Comparison of ENCODE assay signal across 24 cellular contexts in the genomic region with DNA sequence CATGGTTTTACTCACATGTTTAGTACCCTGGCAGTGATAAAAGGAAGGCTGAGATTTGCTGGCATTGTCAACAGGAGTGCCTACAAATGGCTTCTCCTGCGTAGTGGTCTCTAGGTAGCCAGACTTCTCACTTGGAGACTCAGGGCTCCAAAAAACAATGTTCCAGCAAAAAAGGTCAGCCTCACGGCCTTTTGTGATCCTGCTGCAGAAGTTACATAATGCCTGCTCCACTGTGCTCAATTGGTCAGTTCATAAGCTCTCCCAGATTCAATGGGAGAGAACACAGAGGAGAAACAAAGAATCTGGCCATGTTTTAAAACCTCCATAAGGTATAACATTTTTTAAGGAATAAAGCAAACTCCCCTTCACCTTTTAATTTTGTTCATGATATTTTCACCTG.
DNase-seq lines count a peak whose midpoint lies in the region; ATAC-seq and TF ChIP-seq lines count a peak whose summit lies in the region.
"Had no signal": no experiment of that assay in that cellular context is flagged by ENCODE, and none has a peak within 500 bp of the region (broad histone marks: within the 10 kb centered on the region; RNA-seq: fewer than 3 reads in every experiment).

No MANE protein-coding gene starts in this region.

- 30 to 33% methylated on average over 1 to 2 of the region's 2 CpGs for WGBS in gastroesophageal sphincter (ENCODE audit: low coverage in 1 of 2), 2 donors

- H2AFZ ChIP-seq in osteoblast (ENCODE audit: low read length), result no peak overlapping the region

- H3K4me2 ChIP-seq in osteoblast (ENCODE audit: insufficient read depth, low read length), result no peak overlapping the region

- H3K9me3 ChIP-seq in gastroesophageal sphincter, result no peaks in the 10 kb centered on the region
- no peaks in the 10 kb centered on the region for H3K9me3 ChIP-seq in osteoblast (ENCODE audit: low read depth, low read length)
- no peaks in the 10 kb centered on the region for H3K9me3 ChIP-seq in mucosa of descending colon
- H3K9me3 ChIP-seq: SJSA1 had no signal

- intact Hi-C loops in left ventricle myocardium superior (cut with micrococcal nuclease) (no loop called here), Right ventricle myocardium superior (cut with DNase I) (no loop called here), mucosa of descending colon (cut with DNase I, micrococcal nuclease) (no loop called here)

- H3K36me3 ChIP-seq in gastroesophageal sphincter (no peaks in the 10 kb centered on the region), osteoblast (ENCODE audit: insufficient read depth, low read length) (peaks cover 33% of the 10 kb centered on the region), mucosa of descending colon (ENCODE audit: low read depth) (no peaks in the 10 kb centered on the region)

- no peak for TF ChIP-seq CTCF in gastroesophageal sphincter (IDR thresholded peaks at IDR 0.05)
- no peak for TF ChIP-seq CTCF in osteoblast (IDR thresholded peaks at IDR 0.05; ENCODE audit: extremely low read depth, low read depth, low read length)
- TF ChIP-seq CTCF in mucosa of descending colon (IDR thresholded peaks at IDR 0.05), result no peak

- peaks cover 29% of the 10 kb centered on the region for H3K79me2 ChIP-seq in osteoblast (ENCODE audit: insufficient read depth, low read length)

- H3K4me3 ChIP-seq in gastroesophageal sphincter (no peak overlapping the region), osteoblast (ENCODE audit: insufficient read depth, low read length) (no peak overlapping the region), mucosa of descending colon (no peak overlapping the region)
- H3K4me3 ChIP-seq: SJSA1 had no signal

- H4K20me1 ChIP-seq in osteoblast (ENCODE audit: insufficient read depth, low read length), result peaks cover 6% of the 10 kb centered on the region

- TF ChIP-seq POLR2A in gastroesophageal sphincter (IDR thresholded peaks at IDR 0.05), result no peak

- H3K27ac ChIP-seq in gastroesophageal sphincter, result no peak overlapping the region
- H3K27ac ChIP-seq in osteoblast (ENCODE audit: low read depth, low read length), result no peak overlapping the region
- H3K27ac ChIP-seq: HL-60, SJSA1 had no signal

- no peak for DNase-seq in left ventricle myocardium superior
- no peak for DNase-seq in Right ventricle myocardium superior
- DNase-seq in osteoblast (ENCODE audit: insufficient read length, low spot score, missing footprints), result peak; percentile 30
- no peak for DNase-seq in NCI-H69 (lab: John Stamatoyannopoulos, UW)
- no peak for DNase-seq in mucosa of descending colon
- DNase-seq: 8988T, ACHN, Calu3, DMS79 treated with DMSO at 0.1 percent for 48 hours, GF-D8, Karpas-422, NCI-H1092 treated with DMSO at 0.1 percent for 48 hours, NCI-H1436, NCI-H187, NCI-H2081 treated with DMSO at 0.1 percent for 48 hours, NCI-H2171, NCI-H345, NCI-H524, NCI-H774, PC-3 had no signal

- H3K27me3 ChIP-seq in gastroesophageal sphincter (no peaks in the 10 kb centered on the region), osteoblast (ENCODE audit: insufficient read depth, low read length) (no peaks in the 10 kb centered on the region)
- H3K27me3 ChIP-seq: SJSA1 had no signal

- ATAC-seq in left ventricle myocardium superior (peak; percentile 41), Right ventricle myocardium superior (ENCODE audit: poor library complexity) (no peak), gastroesophageal sphincter (peak; percentile 50), HG03520 (IDR thresholded peaks at IDR 0.05; ENCODE audit: unreplicated experiment) (no peak), mucosa of descending colon (no peak)
- ATAC-seq: PC-3 had no signal

- TF ChIP-seq EP300 in gastroesophageal sphincter (IDR thresholded peaks at IDR 0.05), result no peak

- H3K4me1 ChIP-seq in gastroesophageal sphincter (peaks cover 0 to 10% (median 0%) of the 10 kb centered on the region in 3 donors), osteoblast (ENCODE audit: insufficient read depth, low read length) (no peaks in the 10 kb centered on the region), mucosa of descending colon (ENCODE audit: low read depth) (no peaks in the 10 kb centered on the region)
- H3K4me1 ChIP-seq: SJSA1 had no signal

Comparison
In these comparisons a context has a peak if more than half of its experiments do, and no peak if none do; other contexts are left out.
1. ATAC-seq: peak in left ventricle myocardium superior (single experiment) and gastroesophageal sphincter (single experiment); none in Right ventricle myocardium superior (single experiment), HG03520 (single experiment) and mucosa of descending colon (single experiment).